Comparison of ENCODE assay signal across 9 cellular contexts in genomic region chr17:47189732-47190621, GRCh38. TPM values are rescaled to one million over a fixed set of nuclear protein-coding genes. Genes with fewer than 3 reads are reported as not detected.
A peak's percentile ranks its signal among the peaks of the same experiment; 100 is the strongest.
DNase-seq lines count a peak whose midpoint lies in the region; ATAC-seq and TF ChIP-seq lines count a peak whose summit lies in the region.
"Had no signal": no experiment of that assay in that cellular context is flagged by ENCODE, and none has a peak within 500 bp of the region (broad histone marks: within the 10 kb centered on the region; RNA-seq: fewer than 3 reads in every experiment).

No MANE protein-coding gene starts in this region.

- H3K9me3 Mint-ChIP-seq in activated T-cell treated with anti-CD3 and anti-CD28 coated beads, Interleukin-2, amount 50 U/mL, for 24 hours = peaks cover 2% of the 10 kb centered on the region

- H3K4me3 Mint-ChIP-seq in activated T-cell treated with anti-CD3 and anti-CD28 coated beads, Interleukin-2, amount 50 U/mL, for 24 hours = peak overlapping the region; percentile 95

- H3K27ac ChIP-seq in adrenal gland = peak overlapping the region in 3 of 5 donors; percentile 53 to 97 (median 77)
- H3K27ac ChIP-seq in left lung = peak overlapping the region; percentile 81 to 91
- H3K27ac ChIP-seq in thyroid gland = peak overlapping the region in 2 of 3 donors; percentile 61 to 94

- no peaks in the 10 kb centered on the region for H3K9me3 ChIP-seq in adrenal gland (replicated peaks in 1 of 3)
- no peaks in the 10 kb centered on the region for H3K9me3 ChIP-seq in left lung
- no peaks in the 10 kb centered on the region for H3K9me3 ChIP-seq in thyroid gland

- no peaks in the 10 kb centered on the region for H3K27me3 Mint-ChIP-seq in activated T-cell treated with anti-CD3 and anti-CD28 coated beads, Interleukin-2, amount 50 U/mL, for 24 hours

- peaks cover 37% of the 10 kb centered on the region for H3K4me1 Mint-ChIP-seq in activated T-cell treated with anti-CD3 and anti-CD28 coated beads, Interleukin-2, amount 50 U/mL, for 24 hours (ENCODE audit: low read depth)

- TF ChIP-seq POLR2A in adrenal gland (IDR thresholded peaks at IDR 0.05) (no peak), thyroid gland (IDR thresholded peaks at IDR 0.05) (no peak)

- TF ChIP-seq CTCF in adrenal gland (IDR thresholded peaks at IDR 0.05) (no peak), left lung (IDR thresholded peaks at IDR 0.05) (no peak), thyroid gland (IDR thresholded peaks at IDR 0.05) (no peak)

- H3K27ac Mint-ChIP-seq in activated T-cell treated with anti-CD3 and anti-CD28 coated beads, Interleukin-2, amount 50 U/mL, for 24 hours = peak overlapping the region; percentile 97

- peaks cover 19 to 30% of the 10 kb centered on the region in 2 donors for H3K4me1 ChIP-seq in adrenal gland (replicated peaks in 1 of 2)
- H3K4me1 ChIP-seq in left lung = peaks cover 15 to 38% of the 10 kb centered on the region in 2 donors
- peaks cover 25 to 30% of the 10 kb centered on the region in 2 donors for H3K4me1 ChIP-seq in thyroid gland

- no peak for DNase-seq in activated T-cell treated with anti-CD3 and anti-CD28 coated beads, Interleukin-2, amount 50 U/mL, for 24 hours
- DNase-seq in activated T-cell treated with anti-CD3 and anti-CD28 coated beads for 4 hours (no peak), adrenal gland (no peak), left lung (no peak), thyroid gland (no peak), left lobe of liver (ENCODE audit: low spot score) (no peak), SIG-M5 treated with dmso at 0.1 percent for 504 hours (lab: John Stamatoyannopoulos, UW; ENCODE audit: unreplicated experiment) (no peak)

- ATAC-seq in left lung (no peak), HG03565 (IDR thresholded peaks at IDR 0.05; ENCODE audit: unreplicated experiment) (no peak), left lobe of liver (no peak)

- intact Hi-C loops in adrenal gland (cut with DNase I) (no loop called here), left lung (cut with DNase I) (no loop called here), thyroid gland (cut with DNase I) (no loop called here)

- H3K27me3 ChIP-seq in adrenal gland (no peaks in the 10 kb centered on the region), left lung (no peaks in the 10 kb centered on the region), thyroid gland (no peaks in the 10 kb centered on the region)

- H3K36me3 Mint-ChIP-seq in activated T-cell treated with anti-CD3 and anti-CD28 coated beads, Interleukin-2, amount 50 U/mL, for 24 hours (ENCODE audit: low read depth) = peaks cover 22% of the 10 kb centered on the region

- H3K4me3 ChIP-seq in adrenal gland = peak overlapping the region in 2 of 4 donors; percentile 22 to 65
- peak overlapping the region; percentile 77 to 84 for H3K4me3 ChIP-seq in left lung
- H3K4me3 ChIP-seq in thyroid gland (replicated peaks in 1 of 3) = peak overlapping the region in 1 of 3 donors; percentile 6

- WGBS in adrenal gland, 4 donors = 63 to 66% (median 64%) methylated on average over 9 of the region's 9 CpGs
- 67 to 69% methylated on average over 9 of the region's 9 CpGs for WGBS in thyroid gland, 2 donors

- H3K36me3 ChIP-seq in adrenal gland (replicated peaks in 1 of 2) = no peaks in the 10 kb centered on the region
- H3K36me3 ChIP-seq in left lung = no peaks in the 10 kb centered on the region
- no peaks in the 10 kb centered on the region for H3K36me3 ChIP-seq in thyroid gland

RNA-seq across cellular contexts. Expression of gene CDC27, which starts 0.9 kb away (rescaled TPM):
- 100 to 1,000 TPM in 2 of 8 donors, 10 to 100 TPM in 6; 33.9 to 153 (median 75.9) TPM for total RNA-seq in adrenal gland
- 10 to 100 TPM; 13.5 to 74.0 (median 21.1) TPM for polyA plus RNA-seq in adrenal gland
- total RNA-seq in left lung = 10 to 100 TPM; 84.0 to 85.1 TPM
- total RNA-seq in thyroid gland = 100 to 1,000 TPM; 124 to 195 (median 181) TPM
- 29.3 TPM for total RNA-seq in left lobe of liver

RNA-seq across cellular contexts. Expression of gene MYL4, which starts 19.2 kb away (rescaled TPM):
- total RNA-seq in adrenal gland = 1 to 10 TPM in 1 of 8 donors, under 1 TPM in 2, not detected in 5; 0.36 to 1.8 (median 0.38) TPM
- polyA plus RNA-seq in adrenal gland = 1 to 10 TPM in 1 of 3 donors, under 1 TPM in 1, not detected in 1; 0.51 to 1.4 TPM
- 1 to 10 TPM in 1 of 2 donors, under 1 TPM in 1; 0.99 to 1.3 TPM for total RNA-seq in left lung
- total RNA-seq in thyroid gland = 10 to 100 TPM in 1 of 4 donors, 1 to 10 TPM in 3; 5.2 to 11.0 (median 6.2) TPM
- not detected for total RNA-seq in left lobe of liver
- total RNA-seq: Daoy had no signal
